1 cellular context compared by ENCODE assay signal in the genomic region with DNA sequence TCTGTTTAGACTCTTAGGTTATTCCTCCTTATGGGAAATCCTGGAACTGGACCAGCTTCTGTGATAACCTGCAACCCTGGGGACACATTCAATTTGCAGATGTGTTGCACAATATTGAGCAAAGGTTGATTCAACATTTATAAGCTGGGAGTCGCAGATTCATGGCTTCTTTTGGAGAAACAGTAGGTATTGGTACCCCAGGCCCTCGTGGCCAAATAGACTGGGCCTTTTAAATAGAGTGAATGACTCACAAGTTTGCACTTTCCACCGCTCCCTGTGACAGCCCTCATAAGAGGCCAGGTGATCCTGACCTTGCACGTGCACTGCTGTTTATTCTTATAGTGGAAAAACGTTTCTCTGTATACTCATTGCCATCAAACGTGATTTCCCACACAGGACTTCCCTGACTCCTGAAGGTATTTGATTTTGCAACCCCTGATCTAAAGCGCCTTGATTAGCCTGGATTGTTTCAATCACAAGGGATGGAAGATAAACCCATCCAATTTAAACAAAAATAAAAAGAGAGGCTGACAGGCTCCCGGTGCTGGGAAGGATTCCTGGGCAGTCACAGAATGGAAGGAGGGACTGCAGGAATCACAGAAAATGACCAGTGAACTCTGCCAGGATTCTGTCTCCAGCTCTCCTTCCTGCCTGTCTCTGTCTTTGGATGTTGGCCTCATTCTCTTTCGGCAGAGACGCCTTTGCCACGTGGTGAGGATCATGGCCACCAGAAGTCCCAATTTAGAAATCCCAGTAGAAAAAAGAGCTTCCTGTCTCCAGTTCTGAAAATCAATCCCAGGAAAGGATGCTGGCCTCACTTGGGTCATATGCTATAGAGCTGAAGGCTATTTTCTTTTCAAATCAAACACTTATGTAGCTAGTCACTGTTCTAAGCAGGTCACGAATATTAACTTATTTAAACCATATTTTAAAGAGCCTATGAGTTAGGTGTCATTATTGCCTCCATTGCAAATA.
A peak's percentile ranks its signal among the peaks of the same experiment; 100 is the strongest.
TF ChIP-seq lines count a peak whose summit lies in the region.

No MANE protein-coding gene starts in this region.

TF ChIP-seq in HepG2, 621 proteins besides CTCF, POLR2A, EP300 and RAD21 (continued from another document and continues in another):
- TF ChIP-seq ZHX1 (CRISPR knock-in tag; IDR thresholded peaks at IDR 0.05; ENCODE audit: low read depth) (no peak), BHLHE40 (IDR thresholded peaks at IDR 0.05; ENCODE audit: low read length) (peak; percentile 99), ZSCAN31 (CRISPR knock-in tag; IDR thresholded peaks at IDR 0.05; ENCODE audit: low read depth) (no peak), ZNF205 (CRISPR knock-in tag; IDR thresholded peaks at IDR 0.05) (no peak), BCLAF1 (IDR thresholded peaks at IDR 0.05) (no peak), SNAPC5 (CRISPR knock-in tag; IDR thresholded peaks at IDR 0.05; ENCODE audit: borderline replicate concordance) (no peak), ZNF124 (CRISPR knock-in tag; IDR thresholded peaks at IDR 0.05) (no peak), ZNF646 (CRISPR knock-in tag; IDR thresholded peaks at IDR 0.05) (no peak), SRSF1 (optimal IDR thresholded peaks at IDR 0.05; ENCODE audit: low read depth, low read length) (no peak), TAF15 (IDR thresholded peaks at IDR 0.05; ENCODE audit: low read depth, low read length, poor library complexity, severe bottlenecking) (no peak), ZNF362 (CRISPR knock-in tag; IDR thresholded peaks at IDR 0.05; ENCODE audit: borderline replicate concordance) (no peak), ZNF557 (CRISPR knock-in tag; IDR thresholded peaks at IDR 0.05) (no peak), MAFG (CRISPR knock-in tag; IDR thresholded peaks at IDR 0.05) (no peak), NFIB (CRISPR knock-in tag; IDR thresholded peaks at IDR 0.05; ENCODE audit: borderline replicate concordance) (no peak), ZNF552 (CRISPR knock-in tag; IDR thresholded peaks at IDR 0.05; ENCODE audit: borderline replicate concordance) (no peak), NR3C1 (CRISPR knock-in tag; IDR thresholded peaks at IDR 0.05) (no peak), AGO2 (optimal IDR thresholded peaks at IDR 0.05; ENCODE audit: low read depth, low read length) (no peak), ZNF350 (CRISPR knock-in tag; IDR thresholded peaks at IDR 0.05; ENCODE audit: borderline replicate concordance, low read depth) (no peak), KLF15 (CRISPR knock-in tag; IDR thresholded peaks at IDR 0.05; ENCODE audit: borderline replicate concordance) (no peak), GPN1 (CRISPR knock-in tag; IDR thresholded peaks at IDR 0.05; ENCODE audit: borderline replicate concordance) (no peak), DNMT1 (CRISPR knock-in tag; IDR thresholded peaks at IDR 0.05) (no peak), ARID3A (IDR thresholded peaks at IDR 0.05; ENCODE audit: low read depth, low read length) (no peak), ZNF296 (CRISPR knock-in tag; conservative IDR thresholded peaks at IDR 0.05) (no peak), ZNF674 (CRISPR knock-in tag; IDR thresholded peaks at IDR 0.05; ENCODE audit: low read depth) (no peak), KDM2A (CRISPR knock-in tag; IDR thresholded peaks at IDR 0.05; ENCODE audit: borderline replicate concordance, low read depth) (no peak), ARNT (IDR thresholded peaks at IDR 0.05) (no peak), HMGXB3 (CRISPR knock-in tag; IDR thresholded peaks at IDR 0.05; ENCODE audit: borderline replicate concordance) (no peak), ZNF510 (CRISPR knock-in tag; IDR thresholded peaks at IDR 0.05; ENCODE audit: low read depth) (no peak)
- TF ChIP-seq, protein P1, sequence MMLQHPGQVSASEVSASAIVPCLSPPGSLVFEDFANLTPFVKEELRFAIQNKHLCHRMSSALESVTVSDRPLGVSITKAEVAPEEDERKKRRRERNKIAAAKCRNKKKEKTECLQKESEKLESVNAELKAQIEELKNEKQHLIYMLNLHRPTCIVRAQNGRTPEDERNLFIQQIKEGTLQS (CRISPR knock-in tag; IDR thresholded peaks at IDR 0.05), result peak; percentile 34; the same call in 1 of the 2 replicates
